Comparison of ENCODE assay signal across 1 cellular context in genomic region chr6:117396228-117396627, GRCh38.
TF ChIP-seq lines count a peak whose summit lies in the region.

No MANE protein-coding gene starts in this region.

TF ChIP-seq in HepG2, 621 proteins besides CTCF, POLR2A, EP300 and RAD21 (continued from another document and continues in another):
- TF ChIP-seq, protein P1, sequence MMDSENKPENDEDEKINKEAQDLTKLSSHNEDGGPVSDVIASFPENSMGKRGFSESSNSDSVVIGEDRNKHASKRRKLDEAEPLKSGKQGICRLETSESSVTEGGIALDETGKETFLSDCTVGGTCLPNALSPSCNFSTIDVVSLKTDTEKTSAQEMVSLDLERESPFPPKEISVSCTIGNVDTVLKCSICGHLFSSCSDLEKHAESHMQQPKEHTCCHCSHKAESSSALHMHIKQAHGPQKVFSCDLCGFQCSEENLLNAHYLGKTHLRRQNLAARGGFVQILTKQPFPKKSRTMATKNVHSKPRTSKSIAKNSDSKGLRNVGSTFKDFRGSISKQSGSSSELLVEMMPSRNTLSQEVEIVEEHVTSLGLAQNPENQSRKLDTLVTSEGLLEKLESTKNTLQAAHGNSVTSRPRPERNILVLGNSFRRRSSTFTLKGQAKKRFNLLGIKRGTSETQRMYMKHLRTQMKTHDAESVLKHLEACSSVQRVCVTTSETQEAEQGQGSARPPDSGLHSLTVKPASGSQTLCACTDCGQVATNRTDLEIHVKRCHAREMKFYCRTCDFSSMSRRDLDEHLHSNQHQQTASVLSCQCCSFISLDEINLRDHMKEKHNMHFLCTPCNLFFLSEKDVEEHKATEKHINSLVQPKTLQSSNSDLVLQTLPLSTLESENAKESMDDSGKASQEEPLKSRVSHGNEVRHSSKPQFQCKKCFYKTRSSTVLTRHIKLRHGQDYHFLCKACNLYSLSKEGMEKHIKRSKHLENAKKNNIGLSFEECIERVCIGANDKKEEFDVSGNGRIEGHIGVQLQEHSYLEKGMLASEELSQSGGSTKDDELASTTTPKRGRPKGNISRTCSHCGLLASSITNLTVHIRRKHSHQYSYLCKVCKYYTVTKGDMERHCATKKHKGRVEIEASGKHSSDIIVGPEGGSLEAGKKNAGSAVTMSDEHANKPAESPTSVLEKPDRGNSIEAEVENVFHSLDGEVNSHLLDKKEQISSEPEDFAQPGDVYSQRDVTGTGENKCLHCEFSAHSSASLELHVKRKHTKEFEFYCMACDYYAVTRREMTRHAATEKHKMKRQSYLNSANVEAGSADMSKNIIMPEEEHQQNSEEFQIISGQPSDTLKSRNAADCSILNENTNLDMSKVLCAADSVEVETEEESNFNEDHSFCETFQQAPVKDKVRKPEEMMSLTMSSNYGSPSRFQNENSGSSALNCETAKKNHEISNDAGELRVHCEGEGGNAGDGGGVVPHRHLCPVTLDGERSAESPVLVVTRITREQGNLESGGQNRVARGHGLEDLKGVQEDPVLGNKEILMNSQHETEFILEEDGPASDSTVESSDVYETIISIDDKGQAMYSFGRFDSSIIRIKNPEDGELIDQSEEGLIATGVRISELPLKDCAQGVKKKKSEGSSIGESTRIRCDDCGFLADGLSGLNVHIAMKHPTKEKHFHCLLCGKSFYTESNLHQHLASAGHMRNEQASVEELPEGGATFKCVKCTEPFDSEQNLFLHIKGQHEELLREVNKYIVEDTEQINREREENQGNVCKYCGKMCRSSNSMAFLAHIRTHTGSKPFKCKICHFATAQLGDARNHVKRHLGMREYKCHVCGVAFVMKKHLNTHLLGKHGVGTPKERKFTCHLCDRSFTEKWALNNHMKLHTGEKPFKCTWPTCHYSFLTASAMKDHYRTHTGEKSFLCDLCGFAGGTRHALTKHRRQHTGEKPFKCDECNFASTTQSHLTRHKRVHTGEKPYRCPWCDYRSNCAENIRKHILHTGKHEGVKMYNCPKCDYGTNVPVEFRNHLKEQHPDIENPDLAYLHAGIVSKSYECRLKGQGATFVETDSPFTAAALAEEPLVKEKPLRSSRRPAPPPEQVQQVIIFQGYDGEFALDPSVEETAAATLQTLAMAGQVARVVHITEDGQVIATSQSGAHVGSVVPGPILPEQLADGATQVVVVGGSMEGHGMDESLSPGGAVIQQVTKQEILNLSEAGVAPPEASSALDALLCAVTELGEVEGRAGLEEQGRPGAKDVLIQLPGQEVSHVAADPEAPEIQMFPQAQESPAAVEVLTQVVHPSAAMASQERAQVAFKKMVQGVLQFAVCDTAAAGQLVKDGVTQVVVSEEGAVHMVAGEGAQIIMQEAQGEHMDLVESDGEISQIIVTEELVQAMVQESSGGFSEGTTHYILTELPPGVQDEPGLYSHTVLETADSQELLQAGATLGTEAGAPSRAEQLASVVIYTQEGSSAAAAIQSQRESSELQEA (CRISPR knock-in tag; IDR thresholded peaks at IDR 0.05; ENCODE audit: not compliant biosample characterization): no peak
- no peak for TF ChIP-seq KLF13 (CRISPR knock-in tag; IDR thresholded peaks at IDR 0.05)
- no peak for TF ChIP-seq NFE2L2 (IDR thresholded peaks at IDR 0.05; ENCODE audit: low read length)
- peak in 1 of 2 experiments; percentile 76; a peak in 1 of 4 replicates for TF ChIP-seq ATF4 (CRISPR knock-in tag; IDR thresholded peaks at IDR 0.05)
- TF ChIP-seq, protein P2, sequence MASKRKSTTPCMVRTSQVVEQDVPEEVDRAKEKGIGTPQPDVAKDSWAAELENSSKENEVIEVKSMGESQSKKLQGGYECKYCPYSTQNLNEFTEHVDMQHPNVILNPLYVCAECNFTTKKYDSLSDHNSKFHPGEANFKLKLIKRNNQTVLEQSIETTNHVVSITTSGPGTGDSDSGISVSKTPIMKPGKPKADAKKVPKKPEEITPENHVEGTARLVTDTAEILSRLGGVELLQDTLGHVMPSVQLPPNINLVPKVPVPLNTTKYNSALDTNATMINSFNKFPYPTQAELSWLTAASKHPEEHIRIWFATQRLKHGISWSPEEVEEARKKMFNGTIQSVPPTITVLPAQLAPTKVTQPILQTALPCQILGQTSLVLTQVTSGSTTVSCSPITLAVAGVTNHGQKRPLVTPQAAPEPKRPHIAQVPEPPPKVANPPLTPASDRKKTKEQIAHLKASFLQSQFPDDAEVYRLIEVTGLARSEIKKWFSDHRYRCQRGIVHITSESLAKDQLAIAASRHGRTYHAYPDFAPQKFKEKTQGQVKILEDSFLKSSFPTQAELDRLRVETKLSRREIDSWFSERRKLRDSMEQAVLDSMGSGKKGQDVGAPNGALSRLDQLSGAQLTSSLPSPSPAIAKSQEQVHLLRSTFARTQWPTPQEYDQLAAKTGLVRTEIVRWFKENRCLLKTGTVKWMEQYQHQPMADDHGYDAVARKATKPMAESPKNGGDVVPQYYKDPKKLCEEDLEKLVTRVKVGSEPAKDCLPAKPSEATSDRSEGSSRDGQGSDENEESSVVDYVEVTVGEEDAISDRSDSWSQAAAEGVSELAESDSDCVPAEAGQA (IDR thresholded peaks at IDR 0.05; ENCODE audit: low read depth): no peak
- TF ChIP-seq, protein P2 (CRISPR knock-in tag; IDR thresholded peaks at IDR 0.05; ENCODE audit: borderline replicate concordance): no peak
- no peak for TF ChIP-seq ZKSCAN1 (IDR thresholded peaks at IDR 0.05; ENCODE audit: low read length)
- peak; percentile 57; the same call in 1 of the 2 replicates for TF ChIP-seq NR2F2 (IDR thresholded peaks at IDR 0.05; ENCODE audit: borderline replicate concordance, low read depth)
- TF ChIP-seq ZNF614 (CRISPR knock-in tag; IDR thresholded peaks at IDR 0.05; ENCODE audit: borderline replicate concordance): no peak
- TF ChIP-seq NR2C2 (CRISPR knock-in tag; IDR thresholded peaks at IDR 0.05; ENCODE audit: borderline replicate concordance): peak; percentile 78
- no peak for TF ChIP-seq DNMT1 (CRISPR knock-in tag; IDR thresholded peaks at IDR 0.05)
- no peak for TF ChIP-seq THYN1 (CRISPR knock-in tag; IDR thresholded peaks at IDR 0.05; ENCODE audit: borderline replicate concordance, low read depth)
- TF ChIP-seq MLLT10 (CRISPR knock-in tag; IDR thresholded peaks at IDR 0.05): no peak
- no peak for TF ChIP-seq ZNF296 (CRISPR knock-in tag; conservative IDR thresholded peaks at IDR 0.05)
- TF ChIP-seq ARNT (IDR thresholded peaks at IDR 0.05): no peak
- TF ChIP-seq, protein P3, sequence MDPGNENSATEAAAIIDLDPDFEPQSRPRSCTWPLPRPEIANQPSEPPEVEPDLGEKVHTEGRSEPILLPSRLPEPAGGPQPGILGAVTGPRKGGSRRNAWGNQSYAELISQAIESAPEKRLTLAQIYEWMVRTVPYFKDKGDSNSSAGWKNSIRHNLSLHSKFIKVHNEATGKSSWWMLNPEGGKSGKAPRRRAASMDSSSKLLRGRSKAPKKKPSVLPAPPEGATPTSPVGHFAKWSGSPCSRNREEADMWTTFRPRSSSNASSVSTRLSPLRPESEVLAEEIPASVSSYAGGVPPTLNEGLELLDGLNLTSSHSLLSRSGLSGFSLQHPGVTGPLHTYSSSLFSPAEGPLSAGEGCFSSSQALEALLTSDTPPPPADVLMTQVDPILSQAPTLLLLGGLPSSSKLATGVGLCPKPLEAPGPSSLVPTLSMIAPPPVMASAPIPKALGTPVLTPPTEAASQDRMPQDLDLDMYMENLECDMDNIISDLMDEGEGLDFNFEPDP (CRISPR knock-in tag; conservative IDR thresholded peaks at IDR 0.05): no peak
- TF ChIP-seq AHR (CRISPR knock-in tag; IDR thresholded peaks at IDR 0.05): no peak
- no peak for TF ChIP-seq REL (CRISPR knock-in tag; conservative IDR thresholded peaks at IDR 0.05)
- no peak for TF ChIP-seq ETV6 (CRISPR knock-in tag; conservative IDR thresholded peaks at IDR 0.05)
- no peak for TF ChIP-seq REST (IDR thresholded peaks at IDR 0.05; ENCODE audit: borderline replicate concordance in 1 of 2, low read depth in 1 of 2, low read length in 2 of 2)
- 0 out of 2 replicates have a peak, but pooled peaks have one; percentile 19 for TF ChIP-seq HHEX (CRISPR knock-in tag; IDR thresholded peaks at IDR 0.05)
- TF ChIP-seq ZNF790 (CRISPR knock-in tag; IDR thresholded peaks at IDR 0.05; ENCODE audit: borderline replicate concordance): no peak
- no peak for TF ChIP-seq ZNF335 (CRISPR knock-in tag; IDR thresholded peaks at IDR 0.05)
- TF ChIP-seq HNF4A (CRISPR knock-in tag; IDR thresholded peaks at IDR 0.05): peak; percentile 37; the same call in 1 of the 2 replicates
- TF ChIP-seq MEIS1 (CRISPR knock-in tag; IDR thresholded peaks at IDR 0.05; ENCODE audit: borderline replicate concordance): no peak
- no peak for TF ChIP-seq ELF3 (CRISPR knock-in tag; IDR thresholded peaks at IDR 0.05)
- no peak for TF ChIP-seq HOXA5 (CRISPR knock-in tag; IDR thresholded peaks at IDR 0.05)
- no peak for TF ChIP-seq HNRNPUL1 (IDR thresholded peaks at IDR 0.05; ENCODE audit: low read depth, low read length)
- no peak for TF ChIP-seq ZNF674 (CRISPR knock-in tag; IDR thresholded peaks at IDR 0.05; ENCODE audit: low read depth)
- TF ChIP-seq MTA3 (CRISPR knock-in tag; IDR thresholded peaks at IDR 0.05): no peak
- TF ChIP-seq GPN1 (CRISPR knock-in tag; IDR thresholded peaks at IDR 0.05; ENCODE audit: borderline replicate concordance): no peak
- TF ChIP-seq ZNF331 (CRISPR knock-in tag; IDR thresholded peaks at IDR 0.05): no peak
- TF ChIP-seq ZFP41 (CRISPR knock-in tag; IDR thresholded peaks at IDR 0.05; ENCODE audit: borderline replicate concordance): no peak
- no peak for TF ChIP-seq SP5 (CRISPR knock-in tag; IDR thresholded peaks at IDR 0.05; ENCODE audit: borderline replicate concordance, low read depth)
- no peak for TF ChIP-seq ARHGAP35 (CRISPR knock-in tag; IDR thresholded peaks at IDR 0.05; ENCODE audit: borderline replicate concordance)
- TF ChIP-seq, protein P4, sequence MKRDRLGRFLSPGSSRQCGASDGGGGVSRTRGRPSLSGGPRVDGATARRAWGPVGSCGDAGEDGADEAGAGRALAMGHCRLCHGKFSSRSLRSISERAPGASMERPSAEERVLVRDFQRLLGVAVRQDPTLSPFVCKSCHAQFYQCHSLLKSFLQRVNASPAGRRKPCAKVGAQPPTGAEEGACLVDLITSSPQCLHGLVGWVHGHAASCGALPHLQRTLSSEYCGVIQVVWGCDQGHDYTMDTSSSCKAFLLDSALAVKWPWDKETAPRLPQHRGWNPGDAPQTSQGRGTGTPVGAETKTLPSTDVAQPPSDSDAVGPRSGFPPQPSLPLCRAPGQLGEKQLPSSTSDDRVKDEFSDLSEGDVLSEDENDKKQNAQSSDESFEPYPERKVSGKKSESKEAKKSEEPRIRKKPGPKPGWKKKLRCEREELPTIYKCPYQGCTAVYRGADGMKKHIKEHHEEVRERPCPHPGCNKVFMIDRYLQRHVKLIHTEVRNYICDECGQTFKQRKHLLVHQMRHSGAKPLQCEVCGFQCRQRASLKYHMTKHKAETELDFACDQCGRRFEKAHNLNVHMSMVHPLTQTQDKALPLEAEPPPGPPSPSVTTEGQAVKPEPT (CRISPR knock-in tag; IDR thresholded peaks at IDR 0.05; ENCODE audit: low read depth): no peak
- no peak for TF ChIP-seq ZNF468 (CRISPR knock-in tag; IDR thresholded peaks at IDR 0.05)
- TF ChIP-seq, protein P5, sequence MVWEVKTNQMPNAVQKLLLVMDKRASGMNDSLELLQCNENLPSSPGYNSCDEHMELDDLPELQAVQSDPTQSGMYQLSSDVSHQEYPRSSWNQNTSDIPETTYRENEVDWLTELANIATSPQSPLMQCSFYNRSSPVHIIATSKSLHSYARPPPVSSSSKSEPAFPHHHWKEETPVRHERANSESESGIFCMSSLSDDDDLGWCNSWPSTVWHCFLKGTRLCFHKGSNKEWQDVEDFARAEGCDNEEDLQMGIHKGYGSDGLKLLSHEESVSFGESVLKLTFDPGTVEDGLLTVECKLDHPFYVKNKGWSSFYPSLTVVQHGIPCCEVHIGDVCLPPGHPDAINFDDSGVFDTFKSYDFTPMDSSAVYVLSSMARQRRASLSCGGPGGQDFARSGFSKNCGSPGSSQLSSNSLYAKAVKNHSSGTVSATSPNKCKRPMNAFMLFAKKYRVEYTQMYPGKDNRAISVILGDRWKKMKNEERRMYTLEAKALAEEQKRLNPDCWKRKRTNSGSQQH (CRISPR knock-in tag; IDR thresholded peaks at IDR 0.05; ENCODE audit: low read depth): no peak
- no peak for TF ChIP-seq ZSCAN29 (CRISPR knock-in tag; conservative IDR thresholded peaks at IDR 0.05)
- TF ChIP-seq ZNF543 (CRISPR knock-in tag; IDR thresholded peaks at IDR 0.05): no peak
